37 cellular contexts compared by ENCODE assay signal in genomic region chr9:81877047-81877446, GRCh38. TPM values are rescaled to one million over a fixed set of nuclear protein-coding genes. Genes with fewer than 3 reads are reported as not detected.
"Had no signal": no experiment of that assay in that cellular context is flagged by ENCODE, and none has a peak within 500 bp of the region (broad histone marks: within the 10 kb centered on the region; RNA-seq: fewer than 3 reads in every experiment).

No MANE protein-coding gene starts in this region.

- FAIRE-seq: astrocyte had no signal

- H3K36me3 Mint-ChIP-seq: activated CD4-positive, alpha-beta memory T cell treated with anti-CD3 and anti-CD28 coated beads for 36 hours; activated naive CD4-positive, alpha-beta T cell treated with anti-CD3 and anti-CD28 coated beads, Interleukin-2, amount 50 U/mL, for 72 hours had no signal

- H3K4me3 Mint-ChIP-seq: activated B cell treated with CpG ODN at 0.5 μM for 24 hours; activated CD4-positive, alpha-beta memory T cell treated with anti-CD3 and anti-CD28 coated beads for 36 hours; activated naive CD4-positive, alpha-beta T cell treated with anti-CD3 and anti-CD28 coated beads for 36 hours; activated T-cell treated with anti-CD3 and anti-CD28 coated beads, Interleukin-2, amount 50 U/mL, for 4 hours; activated T-helper 1 cell treated with anti-CD3 and anti-CD28 coated beads, Interleukin-12 subunit alpha, Interleukin-12 subunit beta, Interleukin-2, Interleukin-4 antibody, amounts not matched to agents 30 ng/mL and 10 ng/mL and 1 ng/mL, durations not matched to agents 14 hours and 24 hours and 36 hours had no signal

- DNase-seq: activated B cell treated with CpG ODN at 0.5 μM for 24 hours; activated CD4-positive, alpha-beta memory T cell treated with anti-CD3 and anti-CD28 coated beads for 36 hours; activated CD4-positive, alpha-beta T cell treated with anti-CD3 and anti-CD28 coated beads for 4 hours; activated CD4-positive, alpha-beta T cell treated with anti-CD3 and anti-CD28 coated beads, Interleukin-2, amount 50 U/mL, for 1 hour; activated CD4-positive, CD25-positive, alpha-beta regulatory T cell treated with anti-CD3 and anti-CD28 coated beads, Interleukin-2, amount 50 U/mL, for 72 hours; activated CD8-positive, alpha-beta memory T cell treated with anti-CD3 and anti-CD28 coated beads, Interleukin-2, amount 50 U/mL, for 4 hours; activated gamma-delta T cell treated with Interleukin-2 at 50 U/mL for 16 hours; activated naive CD4-positive, alpha-beta T cell treated with anti-CD3 and anti-CD28 coated beads for 36 hours; activated T-cell treated with anti-CD3 and anti-CD28 coated beads for 4 hours; activated T-cell treated with anti-CD3 and anti-CD28 coated beads, Interleukin-2, amount 50 U/mL, for 4 hours; adrenal gland; body of pancreas; Kasumi-1; MG63; NCI-H1048; NCI-H1105 treated with DMSO at 0.1 percent for 48 hours; NCI-H1436; NCI-H1694; NCI-H1930; NCI-H2081 treated with DMSO at 0.1 percent for 48 hours; NCI-H345; NCI-H524 treated with DMSO at 0.1 percent for 48 hours; SHP77; SJCRH30; SW 1271; T-helper 1 cell; T-helper 2 cell; T-helper 9 cell had no signal

- H3K27ac ChIP-seq: adrenal gland, body of pancreas, breast epithelium, SJCRH30, VCaP had no signal

- H3K4me1 ChIP-seq: adrenal gland, breast epithelium, SJCRH30 had no signal

- ATAC-seq: activated naive CD4-positive, alpha-beta T cell treated with anti-CD3 and anti-CD28 coated beads, Interleukin-2, amount 50 U/mL, for 72 hours; activated T-cell treated with anti-CD3 and anti-CD28 coated beads, Interleukin-2, amount 50 U/mL, for 4 hours; body of pancreas; Panc1 had no signal

- H3K27ac Mint-ChIP-seq: activated B cell treated with CpG ODN at 0.5 μM for 24 hours; activated CD4-positive, alpha-beta memory T cell treated with anti-CD3 and anti-CD28 coated beads for 36 hours; activated naive CD4-positive, alpha-beta T cell treated with anti-CD3 and anti-CD28 coated beads for 36 hours; activated naive CD4-positive, alpha-beta T cell treated with anti-CD3 and anti-CD28 coated beads, Interleukin-2, amount 50 U/mL, for 72 hours; activated T-helper 1 cell treated with anti-CD3 and anti-CD28 coated beads, Interleukin-12 subunit alpha, Interleukin-12 subunit beta, Interleukin-2, Interleukin-4 antibody, amounts not matched to agents 30 ng/mL and 10 ng/mL and 1 ng/mL, durations not matched to agents 14 hours and 24 hours and 36 hours had no signal

- H3K4me3 ChIP-seq: adrenal gland, body of pancreas, breast epithelium, MG63, SJCRH30 had no signal

- H3K9me3 Mint-ChIP-seq: activated B cell treated with CpG ODN at 0.5 μM for 24 hours; activated CD4-positive, alpha-beta memory T cell treated with anti-CD3 and anti-CD28 coated beads for 36 hours; activated naive CD4-positive, alpha-beta T cell treated with anti-CD3 and anti-CD28 coated beads for 36 hours; activated T-cell treated with anti-CD3 and anti-CD28 coated beads, Interleukin-2, amount 50 U/mL, for 4 hours; activated T-helper 1 cell treated with anti-CD3 and anti-CD28 coated beads, Interleukin-12 subunit alpha, Interleukin-12 subunit beta, Interleukin-2, Interleukin-4 antibody, amounts not matched to agents 30 ng/mL and 10 ng/mL and 1 ng/mL, durations not matched to agents 14 hours and 24 hours and 36 hours had no signal

- H3K27me3 Mint-ChIP-seq: activated B cell treated with CpG ODN at 0.5 μM for 24 hours; activated CD4-positive, alpha-beta memory T cell treated with anti-CD3 and anti-CD28 coated beads for 36 hours had no signal

- H3K27me3 ChIP-seq: adrenal gland, body of pancreas, breast epithelium, MG63, SJCRH30 had no signal

- H3K36me3 ChIP-seq: adrenal gland, breast epithelium, MG63, SJCRH30 had no signal

- H3K9me3 ChIP-seq: adrenal gland, body of pancreas, breast epithelium, MG63, SJCRH30 had no signal

- H3K4me1 Mint-ChIP-seq: activated B cell treated with CpG ODN at 0.5 μM for 24 hours had no signal

RNA-seq across cellular contexts. Expression of gene SPATA31D4, which starts 51.2 kb away (rescaled TPM):
- total RNA-seq: activated B cell treated with CpG ODN at 0.5 μM for 24 hours; activated CD4-positive, alpha-beta memory T cell treated with anti-CD3 and anti-CD28 coated beads for 36 hours; activated naive CD4-positive, alpha-beta T cell treated with anti-CD3 and anti-CD28 coated beads for 36 hours; activated naive CD4-positive, alpha-beta T cell treated with anti-CD3 and anti-CD28 coated beads, Interleukin-2, amount 50 U/mL, for 72 hours; activated T-cell treated with anti-CD3 and anti-CD28 coated beads, Interleukin-2, amount 50 U/mL, for 4 hours; activated T-helper 1 cell treated with anti-CD3 and anti-CD28 coated beads, Interleukin-12 subunit alpha, Interleukin-12 subunit beta, Interleukin-2, Interleukin-4 antibody, amounts not matched to agents 30 ng/mL and 10 ng/mL and 1 ng/mL, durations not matched to agents 14 hours and 24 hours and 36 hours; adrenal gland; astrocyte; body of pancreas; breast epithelium; cardiac septum; NCI-H460; RPMI7951; SJCRH30 had no signal
- polyA plus RNA-seq: adrenal gland had no signal
